In genomic region chr15:36596915-36597314, GRCh38 we compare ENCODE assay signal across 15 cellular contexts. TPM values are rescaled to one million over a fixed set of nuclear protein-coding genes. Genes with fewer than 3 reads are reported as not detected.
DNase-seq lines count a peak whose midpoint lies in the region; ATAC-seq and TF ChIP-seq lines count a peak whose summit lies in the region.
"Had no signal": no experiment of that assay in that cellular context is flagged by ENCODE, and none has a peak within 500 bp of the region (broad histone marks: within the 10 kb centered on the region; RNA-seq: fewer than 3 reads in every experiment).

No MANE protein-coding gene starts in this region.

- H3K36me3 ChIP-seq in heart left ventricle: no peaks in the 10 kb centered on the region
- H3K36me3 ChIP-seq in SK-N-SH (replicated peaks in 1 of 2; ENCODE audit: control insufficient read depth in 1 of 2, insufficient read depth in 2 of 2, low read length in 1 of 2): no peaks in the 10 kb centered on the region

- DNase-seq in heart left ventricle: no peak
- no peak for DNase-seq in Right ventricle myocardium inferior (ENCODE audit: missing footprints)
- DNase-seq in HEK293T (ENCODE audit: extremely low spot score): no peak
- no peak for DNase-seq in SK-N-SH
- no peak for DNase-seq in activated naive CD4-positive, alpha-beta T cell treated with anti-CD3 and anti-CD28 coated beads, Interleukin-2, amount 10 ng/mL, durations not matched to agents 7 days and 5 days
- DNase-seq: Caco-2; CD8-positive, alpha-beta memory T cell; GOT3; H9 had no signal

- H2AFZ ChIP-seq in SK-N-SH (ENCODE audit: low read depth): no peak overlapping the region

- H4K20me1 ChIP-seq in SK-N-SH (ENCODE audit: insufficient read depth): no peaks in the 10 kb centered on the region

- no peak overlapping the region for H3K4me2 ChIP-seq in SK-N-SH

- peak overlapping the region in 10 of 12 donors; percentile 2 to 48 (median 36) for H3K4me3 ChIP-seq in heart left ventricle
- no peak overlapping the region for H3K4me3 ChIP-seq in SK-N-SH (ENCODE audit: low read depth in 2 of 2, low read length in 1 of 2)
- H3K4me3 ChIP-seq: GM12878 had no signal

- no peak overlapping the region for H3K9ac ChIP-seq in SK-N-SH

- H3K4me3 Mint-ChIP-seq in nephron: no peak overlapping the region
- H3K4me3 Mint-ChIP-seq in activated naive CD4-positive, alpha-beta T cell treated with anti-CD3 and anti-CD28 coated beads, Interleukin-2, amount 10 ng/mL, durations not matched to agents 7 days and 5 days: no peak overlapping the region
- H3K4me3 Mint-ChIP-seq: CD8-positive, alpha-beta memory T cell; H9; IgD-negative memory B cell had no signal

- H3K79me2 ChIP-seq in SK-N-SH (ENCODE audit: insufficient read depth): peaks cover 65% of the 10 kb centered on the region

- no peaks in the 10 kb centered on the region for H3K9me2 ChIP-seq in SK-N-SH

- H3K27me3 ChIP-seq in heart left ventricle (no peaks in the 10 kb centered on the region), SK-N-SH (ENCODE audit: insufficient read depth) (no peaks in the 10 kb centered on the region)

- ATAC-seq in heart left ventricle (no peak), Right ventricle myocardium inferior (no peak), HG02623 (IDR thresholded peaks at IDR 0.05; ENCODE audit: unreplicated experiment) (no peak), HG03135 (IDR thresholded peaks at IDR 0.05; ENCODE audit: unreplicated experiment) (no peak)
- ATAC-seq: GM12878 had no signal

- intact Hi-C loops in heart left ventricle (cut with DNase I): loop anchor here in 3 of 10 donors (10.0 kb wide), 3 partner anchors 92 to 508 kb away; partner anchors contain the start of gene MEIS2 (in 1 of the 3)
- intact Hi-C loops in Right ventricle myocardium inferior (cut with DNase I): loop anchor here (5.0 kb wide), 1 partner anchor 505 kb away; the partner anchor contains the start of gene MEIS2

- no peak for TF ChIP-seq RAD21 in SK-N-SH (IDR thresholded peaks at IDR 0.05; ENCODE audit: low read length)

- H3K9me3 ChIP-seq in heart left ventricle: no peaks in the 10 kb centered on the region
- no peaks in the 10 kb centered on the region for H3K9me3 ChIP-seq in SK-N-SH
- H3K9me3 ChIP-seq: Caco-2 had no signal

- POLR2A ChIA-PET in HEK293T (lab: Yijun Ruan, JAX): no interaction called here
- POLR2A ChIA-PET in SK-N-SH (lab: Yijun Ruan, JAX): no interaction called here

- H3K27ac Mint-ChIP-seq in nephron: peak overlapping the region in 2 of 3 experiments; percentile 15 to 20
- no peak overlapping the region for H3K27ac Mint-ChIP-seq in activated naive CD4-positive, alpha-beta T cell treated with anti-CD3 and anti-CD28 coated beads, Interleukin-2, amount 10 ng/mL, durations not matched to agents 7 days and 5 days
- H3K27ac Mint-ChIP-seq: H9, IgD-negative memory B cell had no signal

- H3K9me3 Mint-ChIP-seq in nephron: no peaks in the 10 kb centered on the region
- H3K9me3 Mint-ChIP-seq in activated naive CD4-positive, alpha-beta T cell treated with anti-CD3 and anti-CD28 coated beads, Interleukin-2, amount 10 ng/mL, durations not matched to agents 7 days and 5 days: no peaks in the 10 kb centered on the region
- H3K9me3 Mint-ChIP-seq: CD8-positive, alpha-beta memory T cell; H9; IgD-negative memory B cell had no signal

- H3K27ac ChIP-seq in heart left ventricle: peak overlapping the region; percentile 79 to 97 (median 92)
- H3K27ac ChIP-seq in SK-N-SH (ENCODE audit: low read depth in 2 of 2, low read length in 1 of 2): no peak overlapping the region
- H3K27ac ChIP-seq: 22Rv1 had no signal

- H3K4me1 Mint-ChIP-seq in nephron: peaks cover 32% of the 10 kb centered on the region
- H3K4me1 Mint-ChIP-seq in activated naive CD4-positive, alpha-beta T cell treated with anti-CD3 and anti-CD28 coated beads, Interleukin-2, amount 10 ng/mL, durations not matched to agents 7 days and 5 days: no peaks in the 10 kb centered on the region
- H3K4me1 Mint-ChIP-seq: IgD-negative memory B cell had no signal

- no peak for TF ChIP-seq EP300 in SK-N-SH (IDR thresholded peaks at IDR 0.05; ENCODE audit: borderline replicate concordance in 1 of 2, low read depth in 1 of 2, low read length in 1 of 2)

- H3K4me1 ChIP-seq in heart left ventricle: peaks cover 0 to 30% (median 11%) of the 10 kb centered on the region in 12 donors
- H3K4me1 ChIP-seq in SK-N-SH (ENCODE audit: control insufficient read depth in 1 of 2, insufficient read depth in 2 of 2, low read depth in 1 of 2, low read length in 1 of 2): peaks cover 7 to 15% of the 10 kb centered on the region in 2 experiments
- H3K4me1 ChIP-seq: Caco-2 had no signal

- TF ChIP-seq CTCF in heart left ventricle (IDR thresholded peaks at IDR 0.05): no peak
- no peak for TF ChIP-seq CTCF in SK-N-SH (IDR thresholded peaks at IDR 0.05)
- no peak for TF ChIP-seq CTCF in nephron (IDR thresholded peaks at IDR 0.05; ENCODE audit: unreplicated experiment in 3 of 3)

- WGBS in heart left ventricle, 4 donors: 43 to 63% (median 55%) methylated on average over 3 of the region's 3 CpGs
- 56% methylated on average over 3 of the region's 3 CpGs for WGBS in SK-N-SH (ENCODE audit: low lambda C conversion rate)

- TF ChIP-seq POLR2A in heart left ventricle (IDR thresholded peaks at IDR 0.05): no peak

- peaks cover 17% of the 10 kb centered on the region for H3F3A ChIP-seq in SK-N-SH (replicated peaks; ENCODE audit: insufficient read depth)

- H3K27me3 Mint-ChIP-seq in nephron (ENCODE audit: low read depth): no peaks in the 10 kb centered on the region
- no peaks in the 10 kb centered on the region for H3K27me3 Mint-ChIP-seq in activated naive CD4-positive, alpha-beta T cell treated with anti-CD3 and anti-CD28 coated beads, Interleukin-2, amount 10 ng/mL, durations not matched to agents 7 days and 5 days
- H3K27me3 Mint-ChIP-seq: CD8-positive, alpha-beta memory T cell; IgD-negative memory B cell had no signal

- CTCF ChIA-PET in HEK293T (lab: Yijun Ruan, JAX): no interaction called here
- CTCF ChIA-PET in SK-N-SH (lab: Yijun Ruan, JAX): no interaction called here
- CTCF ChIA-PET in activated naive CD4-positive, alpha-beta T cell treated with anti-CD3 and anti-CD28 coated beads, Interleukin-2, amount 10 ng/mL, durations not matched to agents 7 days and 5 days (lab: Charles Lee): no interaction called here

- H3K36me3 Mint-ChIP-seq in nephron (ENCODE audit: low read depth): no peaks in the 10 kb centered on the region
- no peaks in the 10 kb centered on the region for H3K36me3 Mint-ChIP-seq in activated naive CD4-positive, alpha-beta T cell treated with anti-CD3 and anti-CD28 coated beads, Interleukin-2, amount 10 ng/mL, durations not matched to agents 7 days and 5 days
- H3K36me3 Mint-ChIP-seq: IgD-negative memory B cell had no signal

TF ChIP-seq in HEK293T, 16 proteins besides CTCF, POLR2A, EP300 and RAD21:
- TF ChIP-seq TARDBP (IDR thresholded peaks at IDR 0.05): no peak
- peak; percentile 83 for TF ChIP-seq PKNOX1 (IDR thresholded peaks at IDR 0.05)

TF ChIP-seq in SK-N-SH, 30 proteins besides CTCF, POLR2A, EP300 and RAD21:
- TF ChIP-seq PBX3 (IDR thresholded peaks at IDR 0.05) (peak; percentile 24; the same call in 1 of the 2 replicates), NRF1 (IDR thresholded peaks at IDR 0.05; ENCODE audit: low read depth, low read length) (no peak)

RNA-seq across cellular contexts. Expression of gene CDIN1, which starts 17.5 kb away (rescaled TPM):
- 100 to 1,000 TPM in 8 of 9 donors, 10 to 100 TPM in 1; 67.4 to 267 (median 160) TPM for total RNA-seq in heart left ventricle
- polyA plus RNA-seq in heart left ventricle: 100 to 1,000 TPM in 1 of 2 donors, 10 to 100 TPM in 1; 90.1 to 146 TPM
- 176 TPM for total RNA-seq in Right ventricle myocardium inferior
- polyA plus RNA-seq in SK-N-SH (2012; rRNA removed): 12.7 and 20.2 TPM in 2 replicates
- 9.1 and 11.4 TPM in 2 replicates for polyA plus RNA-seq in SK-N-SH (2012; cell fraction: cytosol; rRNA removed)
- polyA plus RNA-seq in SK-N-SH (2012; cell fraction: nucleus; rRNA removed): 18.0 and 28.8 TPM in 2 replicates

Comparison
In these comparisons a context has a peak if more than half of its experiments do, and no peak if none do; other contexts are left out.
1. H3K27ac ChIP-seq: peak in heart left ventricle (12 of 12); none in SK-N-SH (0 of 2).
2. H3K4me3 ChIP-seq: peak in heart left ventricle (10 of 12); none in SK-N-SH (0 of 2).